20 cellular contexts compared by ENCODE assay signal in genomic region chr14:55974046-55974582, GRCh38.
"Had no signal": no experiment of that assay in that cellular context is flagged by ENCODE, and none has a peak within 500 bp of the region (broad histone marks: within the 10 kb centered on the region; RNA-seq: fewer than 3 reads in every experiment).

No MANE protein-coding gene starts in this region.

- H3K4me3 Mint-ChIP-seq: activated CD4-positive, alpha-beta T cell treated with anti-CD3 and anti-CD28 coated beads, Interleukin-2, amount 10 ng/mL, durations not matched to agents 7 days and 5 days; activated naive CD8-positive, alpha-beta T cell treated with anti-CD3 and anti-CD28 coated beads, Interleukin-2, amount 10 ng/mL, durations not matched to agents 7 days and 5 days; activated T-cell treated with anti-CD3 and anti-CD28 coated beads, Interleukin-2, amount 50 U/mL, for 72 hours; endodermal cell; natural killer cell; T-helper 17 cell had no signal

- H3K27ac Mint-ChIP-seq: activated CD4-positive, alpha-beta T cell treated with anti-CD3 and anti-CD28 coated beads, Interleukin-2, amount 10 ng/mL, durations not matched to agents 7 days and 5 days; activated naive CD8-positive, alpha-beta T cell treated with anti-CD3 and anti-CD28 coated beads, Interleukin-2, amount 10 ng/mL, durations not matched to agents 7 days and 5 days; activated T-cell treated with anti-CD3 and anti-CD28 coated beads, Interleukin-2, amount 50 U/mL, for 72 hours; endodermal cell; natural killer cell; progenitor cell of endocrine pancreas; T-helper 17 cell had no signal

- H3K4me3 ChIP-seq: left lung, suprapubic skin had no signal

- H3K9me3 Mint-ChIP-seq: activated CD4-positive, alpha-beta T cell treated with anti-CD3 and anti-CD28 coated beads, Interleukin-2, amount 10 ng/mL, durations not matched to agents 7 days and 5 days; activated naive CD8-positive, alpha-beta T cell treated with anti-CD3 and anti-CD28 coated beads, Interleukin-2, amount 10 ng/mL, durations not matched to agents 7 days and 5 days; activated T-cell treated with anti-CD3 and anti-CD28 coated beads, Interleukin-2, amount 50 U/mL, for 72 hours; endodermal cell; natural killer cell had no signal

- H3K27me3 Mint-ChIP-seq: activated CD4-positive, alpha-beta T cell treated with anti-CD3 and anti-CD28 coated beads, Interleukin-2, amount 10 ng/mL, durations not matched to agents 7 days and 5 days had no signal

- DNase-seq: activated CD4-positive, alpha-beta T cell treated with anti-CD3 and anti-CD28 coated beads, Interleukin-2, amount 10 ng/mL, durations not matched to agents 7 days and 5 days; activated CD8-positive, alpha-beta memory T cell treated with anti-CD3 and anti-CD28 coated beads, Interleukin-2, amount 50 U/mL, for 48 hours; activated gamma-delta T cell treated with Interleukin-2 at 50 U/mL for 16 hours; activated naive CD8-positive, alpha-beta T cell treated with anti-CD3 and anti-CD28 coated beads, Interleukin-2, amount 10 ng/mL, durations not matched to agents 7 days and 5 days; activated T-cell treated with anti-CD3 and anti-CD28 coated beads, Interleukin-2, amount 50 U/mL, for 72 hours; endodermal cell; left lung; mammary epithelial cell; natural killer cell; occipital lobe; right cardiac atrium; small intestine; stimulated activated CD4-positive, alpha-beta T cell treated with anti-CD3 and anti-CD28 coated beads, Interleukin-4, amount 100 ng/mL, for 4 hours; stimulated activated CD8-positive, alpha-beta memory T cell treated with anti-CD3 and anti-CD28 coated beads, Interleukin-4, amount 100 ng/mL, for 48 hours; stimulated activated naive CD4-positive, alpha-beta T cell treated with Interleukin-2 at 50 U/mL for 16 hours; T-helper 17 cell; trophoblast cell had no signal

- ATAC-seq: activated T-cell treated with anti-CD3 and anti-CD28 coated beads, Interleukin-2, amount 50 U/mL, for 72 hours; left lung; natural killer cell; right cardiac atrium; T-helper 17 cell had no signal

- H3K4me1 ChIP-seq: left lung had no signal

- H3K27me3 ChIP-seq: left lung, suprapubic skin had no signal

- H3K4me1 Mint-ChIP-seq: activated CD4-positive, alpha-beta T cell treated with anti-CD3 and anti-CD28 coated beads, Interleukin-2, amount 10 ng/mL, durations not matched to agents 7 days and 5 days; activated naive CD8-positive, alpha-beta T cell treated with anti-CD3 and anti-CD28 coated beads, Interleukin-2, amount 10 ng/mL, durations not matched to agents 7 days and 5 days; endodermal cell; natural killer cell; T-helper 17 cell had no signal

- H3K36me3 Mint-ChIP-seq: activated naive CD8-positive, alpha-beta T cell treated with anti-CD3 and anti-CD28 coated beads, Interleukin-2, amount 10 ng/mL, durations not matched to agents 7 days and 5 days; natural killer cell had no signal

- H3K27ac ChIP-seq: left lung, suprapubic skin had no signal

- H3K36me3 ChIP-seq: left lung, suprapubic skin had no signal

- FAIRE-seq: islet of Langerhans, small intestine had no signal

- H3K9me3 ChIP-seq: left lung, suprapubic skin had no signal
